Comparison of ENCODE assay signal across 8 cellular contexts in the genomic region with DNA sequence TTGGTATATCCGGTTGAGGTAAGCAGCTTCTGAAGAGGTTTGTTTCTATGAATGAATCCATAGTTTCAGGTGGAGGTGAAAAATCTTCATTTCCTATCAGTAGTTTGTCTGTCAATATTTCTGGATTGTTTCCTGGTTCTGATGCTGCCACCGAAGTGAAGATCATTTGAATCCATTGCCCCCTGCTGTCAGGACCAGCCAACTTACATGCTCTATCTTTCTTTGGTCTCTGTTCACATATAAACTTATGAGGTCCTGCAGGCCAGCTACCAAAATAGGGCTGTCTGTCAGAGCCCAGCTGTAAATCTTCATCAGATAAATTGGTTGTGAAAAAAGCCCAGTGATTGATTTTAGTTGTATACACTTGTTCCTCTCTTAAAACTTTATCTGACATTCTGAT. TPM values are rescaled to one million over a fixed set of nuclear protein-coding genes. Genes with fewer than 3 reads are reported as not detected.
DNase-seq lines count a peak whose midpoint lies in the region; ATAC-seq and TF ChIP-seq lines count a peak whose summit lies in the region.

No MANE protein-coding gene starts in this region.

- no peak overlapping the region for H3K4me3 ChIP-seq in coronary artery

- H3K27ac ChIP-seq in coronary artery: no peak overlapping the region

- peak; percentile 65 for ATAC-seq in HG02642 (IDR thresholded peaks at IDR 0.05; ENCODE audit: poor library complexity, unreplicated experiment)

- no peak for TF ChIP-seq CTCF in coronary artery (IDR thresholded peaks at IDR 0.05)

- DNase-seq in stimulated activated CD4-positive, alpha-beta T cell treated with anti-CD3 and anti-CD28 coated beads, Interleukin-4, amount 100 ng/mL, for 24 hours: peak; percentile 19
- no peak for DNase-seq in stimulated activated CD4-positive, alpha-beta T cell treated with anti-CD3 and anti-CD28 coated beads, Interleukin-2, amount 100 ng/mL, for 24 hours
- DNase-seq in OCI-M1 (lab: John Stamatoyannopoulos, UW): peak; percentile 47
- peak; percentile 62 for DNase-seq in dermis blood vessel endothelial cell
- peak; percentile 28 for DNase-seq in renal cortical epithelial cell (ENCODE audit: low read depth)
- no peak for DNase-seq in coronary artery (ENCODE audit: low spot score)
- no peak for DNase-seq in NCI-H2029 (lab: John Stamatoyannopoulos, UW)

RNA-seq across cellular contexts. Expression of a gene that starts 15.2 kb away (rescaled TPM):
- total RNA-seq in dermis blood vessel endothelial cell: 6.1 and 13.8 TPM in 2 replicates
- 0.52 and 4.7 TPM in 2 replicates for total RNA-seq in renal cortical epithelial cell

Comparison
In these comparisons a context has a peak if more than half of its experiments do, and no peak if none do; other contexts are left out.
1. DNase-seq: peak in stimulated activated CD4-positive, alpha-beta T cell treated with anti-CD3 and anti-CD28 coated beads, Interleukin-4, amount 100 ng/mL, for 24 hours (single experiment), OCI-M1 (single experiment), dermis blood vessel endothelial cell (single experiment) and renal cortical epithelial cell (single experiment); none in stimulated activated CD4-positive, alpha-beta T cell treated with anti-CD3 and anti-CD28 coated beads, Interleukin-2, amount 100 ng/mL, for 24 hours (0 of 2), coronary artery (single experiment) and NCI-H2029 (single experiment).